In genomic region chr16:88992351-88993005, GRCh38 we compare ENCODE assay signal across 1 cellular context.
TF ChIP-seq lines count a peak whose summit lies in the region.

No MANE protein-coding gene starts in this region.

TF ChIP-seq in K562, 482 proteins besides CTCF, POLR2A, EP300 and RAD21 (continued from another document and continues in another):
- TF ChIP-seq ZNF280A (IDR thresholded peaks at IDR 0.05; ENCODE audit: low read depth, partially characterized antibody) (no peak), RFX5 (IDR thresholded peaks at IDR 0.05; ENCODE audit: low read depth, low read length) (no peak), TAF9B (IDR thresholded peaks at IDR 0.05; ENCODE audit: partially characterized antibody) (peak; percentile 75), CSDE1 (IDR thresholded peaks at IDR 0.05) (no peak), ZKSCAN8 (CRISPR knock-in tag; IDR thresholded peaks at IDR 0.05) (peak; percentile 84; the same call in 1 of the 2 replicates), CUX1 (CRISPR knock-in tag; IDR thresholded peaks at IDR 0.05) (0 out of 2 replicates have a peak, but pooled peaks have one; percentile 35), ARID1B (IDR thresholded peaks at IDR 0.05) (peak; percentile 100), E2F3 (CRISPR knock-in tag; IDR thresholded peaks at IDR 0.05) (peak; percentile 78), RBFOX2 (IDR thresholded peaks at IDR 0.05; ENCODE audit: low read depth, low read length) (peak; percentile 81), TEAD4 (IDR thresholded peaks at IDR 0.05; ENCODE audit: low read length) (peak; percentile 98), TEAD4 (CRISPR knock-in tag; IDR thresholded peaks at IDR 0.05; ENCODE audit: borderline replicate concordance) (no peak), MCM2 (IDR thresholded peaks at IDR 0.05; ENCODE audit: low read depth) (no peak), ZNF280B (CRISPR knock-in tag; IDR thresholded peaks at IDR 0.05) (no peak), CREB1 (IDR thresholded peaks at IDR 0.05) (peak; percentile 82), CREB1 (CRISPR knock-in tag; IDR thresholded peaks at IDR 0.05) (no peak), THAP12 (CRISPR knock-in tag; IDR thresholded peaks at IDR 0.05) (no peak), PYGO2 (tag; IDR thresholded peaks at IDR 0.05) (no peak), CHD2 (IDR thresholded peaks at IDR 0.05; ENCODE audit: low read depth, low read length) (0 out of 2 replicates have a peak, but pooled peaks have one; percentile 37), ID3 (CRISPR knock-in tag; IDR thresholded peaks at IDR 0.05) (no peak), ID3 (tag; IDR thresholded peaks at IDR 0.05) (peak; percentile 89), HEY1 (CRISPR knock-in tag; IDR thresholded peaks at IDR 0.05; ENCODE audit: borderline replicate concordance) (no peak), PRMT5 (CRISPR knock-in tag; IDR thresholded peaks at IDR 0.05) (no peak)
- TF ChIP-seq, protein P1, sequence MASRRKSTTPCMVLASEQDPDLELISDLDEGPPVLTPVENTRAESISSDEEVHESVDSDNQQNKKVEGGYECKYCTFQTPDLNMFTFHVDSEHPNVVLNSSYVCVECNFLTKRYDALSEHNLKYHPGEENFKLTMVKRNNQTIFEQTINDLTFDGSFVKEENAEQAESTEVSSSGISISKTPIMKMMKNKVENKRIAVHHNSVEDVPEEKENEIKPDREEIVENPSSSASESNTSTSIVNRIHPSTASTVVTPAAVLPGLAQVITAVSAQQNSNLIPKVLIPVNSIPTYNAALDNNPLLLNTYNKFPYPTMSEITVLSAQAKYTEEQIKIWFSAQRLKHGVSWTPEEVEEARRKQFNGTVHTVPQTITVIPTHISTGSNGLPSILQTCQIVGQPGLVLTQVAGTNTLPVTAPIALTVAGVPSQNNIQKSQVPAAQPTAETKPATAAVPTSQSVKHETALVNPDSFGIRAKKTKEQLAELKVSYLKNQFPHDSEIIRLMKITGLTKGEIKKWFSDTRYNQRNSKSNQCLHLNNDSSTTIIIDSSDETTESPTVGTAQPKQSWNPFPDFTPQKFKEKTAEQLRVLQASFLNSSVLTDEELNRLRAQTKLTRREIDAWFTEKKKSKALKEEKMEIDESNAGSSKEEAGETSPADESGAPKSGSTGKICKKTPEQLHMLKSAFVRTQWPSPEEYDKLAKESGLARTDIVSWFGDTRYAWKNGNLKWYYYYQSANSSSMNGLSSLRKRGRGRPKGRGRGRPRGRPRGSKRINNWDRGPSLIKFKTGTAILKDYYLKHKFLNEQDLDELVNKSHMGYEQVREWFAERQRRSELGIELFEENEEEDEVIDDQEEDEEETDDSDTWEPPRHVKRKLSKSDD (conservative IDR thresholded peaks at IDR 0.05; ENCODE audit: low read length) = no peak; the same call in 1 of the 2 replicates
- TF ChIP-seq, protein P2, sequence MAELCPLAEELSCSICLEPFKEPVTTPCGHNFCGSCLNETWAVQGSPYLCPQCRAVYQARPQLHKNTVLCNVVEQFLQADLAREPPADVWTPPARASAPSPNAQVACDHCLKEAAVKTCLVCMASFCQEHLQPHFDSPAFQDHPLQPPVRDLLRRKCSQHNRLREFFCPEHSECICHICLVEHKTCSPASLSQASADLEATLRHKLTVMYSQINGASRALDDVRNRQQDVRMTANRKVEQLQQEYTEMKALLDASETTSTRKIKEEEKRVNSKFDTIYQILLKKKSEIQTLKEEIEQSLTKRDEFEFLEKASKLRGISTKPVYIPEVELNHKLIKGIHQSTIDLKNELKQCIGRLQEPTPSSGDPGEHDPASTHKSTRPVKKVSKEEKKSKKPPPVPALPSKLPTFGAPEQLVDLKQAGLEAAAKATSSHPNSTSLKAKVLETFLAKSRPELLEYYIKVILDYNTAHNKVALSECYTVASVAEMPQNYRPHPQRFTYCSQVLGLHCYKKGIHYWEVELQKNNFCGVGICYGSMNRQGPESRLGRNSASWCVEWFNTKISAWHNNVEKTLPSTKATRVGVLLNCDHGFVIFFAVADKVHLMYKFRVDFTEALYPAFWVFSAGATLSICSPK (IDR thresholded peaks at IDR 0.05; ENCODE audit: borderline replicate concordance) = no peak
- TF ChIP-seq, protein P3, sequence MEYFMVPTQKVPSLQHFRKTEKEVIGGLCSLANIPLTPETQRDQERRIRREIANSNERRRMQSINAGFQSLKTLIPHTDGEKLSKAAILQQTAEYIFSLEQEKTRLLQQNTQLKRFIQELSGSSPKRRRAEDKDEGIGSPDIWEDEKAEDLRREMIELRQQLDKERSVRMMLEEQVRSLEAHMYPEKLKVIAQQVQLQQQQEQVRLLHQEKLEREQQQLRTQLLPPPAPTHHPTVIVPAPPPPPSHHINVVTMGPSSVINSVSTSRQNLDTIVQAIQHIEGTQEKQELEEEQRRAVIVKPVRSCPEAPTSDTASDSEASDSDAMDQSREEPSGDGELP (CRISPR knock-in tag; IDR thresholded peaks at IDR 0.05; ENCODE audit: borderline replicate concordance) = peak; percentile 82; the same call in 1 of the 2 replicates
- TF ChIP-seq, protein P4, sequence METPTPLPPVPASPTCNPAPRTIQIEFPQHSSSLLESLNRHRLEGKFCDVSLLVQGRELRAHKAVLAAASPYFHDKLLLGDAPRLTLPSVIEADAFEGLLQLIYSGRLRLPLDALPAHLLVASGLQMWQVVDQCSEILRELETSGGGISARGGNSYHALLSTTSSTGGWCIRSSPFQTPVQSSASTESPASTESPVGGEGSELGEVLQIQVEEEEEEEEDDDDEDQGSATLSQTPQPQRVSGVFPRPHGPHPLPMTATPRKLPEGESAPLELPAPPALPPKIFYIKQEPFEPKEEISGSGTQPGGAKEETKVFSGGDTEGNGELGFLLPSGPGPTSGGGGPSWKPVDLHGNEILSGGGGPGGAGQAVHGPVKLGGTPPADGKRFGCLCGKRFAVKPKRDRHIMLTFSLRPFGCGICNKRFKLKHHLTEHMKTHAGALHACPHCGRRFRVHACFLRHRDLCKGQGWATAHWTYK (CRISPR knock-in tag; IDR thresholded peaks at IDR 0.05) = peak; percentile 64; the same call in 1 of the 2 replicates
- TF ChIP-seq, protein P5, sequence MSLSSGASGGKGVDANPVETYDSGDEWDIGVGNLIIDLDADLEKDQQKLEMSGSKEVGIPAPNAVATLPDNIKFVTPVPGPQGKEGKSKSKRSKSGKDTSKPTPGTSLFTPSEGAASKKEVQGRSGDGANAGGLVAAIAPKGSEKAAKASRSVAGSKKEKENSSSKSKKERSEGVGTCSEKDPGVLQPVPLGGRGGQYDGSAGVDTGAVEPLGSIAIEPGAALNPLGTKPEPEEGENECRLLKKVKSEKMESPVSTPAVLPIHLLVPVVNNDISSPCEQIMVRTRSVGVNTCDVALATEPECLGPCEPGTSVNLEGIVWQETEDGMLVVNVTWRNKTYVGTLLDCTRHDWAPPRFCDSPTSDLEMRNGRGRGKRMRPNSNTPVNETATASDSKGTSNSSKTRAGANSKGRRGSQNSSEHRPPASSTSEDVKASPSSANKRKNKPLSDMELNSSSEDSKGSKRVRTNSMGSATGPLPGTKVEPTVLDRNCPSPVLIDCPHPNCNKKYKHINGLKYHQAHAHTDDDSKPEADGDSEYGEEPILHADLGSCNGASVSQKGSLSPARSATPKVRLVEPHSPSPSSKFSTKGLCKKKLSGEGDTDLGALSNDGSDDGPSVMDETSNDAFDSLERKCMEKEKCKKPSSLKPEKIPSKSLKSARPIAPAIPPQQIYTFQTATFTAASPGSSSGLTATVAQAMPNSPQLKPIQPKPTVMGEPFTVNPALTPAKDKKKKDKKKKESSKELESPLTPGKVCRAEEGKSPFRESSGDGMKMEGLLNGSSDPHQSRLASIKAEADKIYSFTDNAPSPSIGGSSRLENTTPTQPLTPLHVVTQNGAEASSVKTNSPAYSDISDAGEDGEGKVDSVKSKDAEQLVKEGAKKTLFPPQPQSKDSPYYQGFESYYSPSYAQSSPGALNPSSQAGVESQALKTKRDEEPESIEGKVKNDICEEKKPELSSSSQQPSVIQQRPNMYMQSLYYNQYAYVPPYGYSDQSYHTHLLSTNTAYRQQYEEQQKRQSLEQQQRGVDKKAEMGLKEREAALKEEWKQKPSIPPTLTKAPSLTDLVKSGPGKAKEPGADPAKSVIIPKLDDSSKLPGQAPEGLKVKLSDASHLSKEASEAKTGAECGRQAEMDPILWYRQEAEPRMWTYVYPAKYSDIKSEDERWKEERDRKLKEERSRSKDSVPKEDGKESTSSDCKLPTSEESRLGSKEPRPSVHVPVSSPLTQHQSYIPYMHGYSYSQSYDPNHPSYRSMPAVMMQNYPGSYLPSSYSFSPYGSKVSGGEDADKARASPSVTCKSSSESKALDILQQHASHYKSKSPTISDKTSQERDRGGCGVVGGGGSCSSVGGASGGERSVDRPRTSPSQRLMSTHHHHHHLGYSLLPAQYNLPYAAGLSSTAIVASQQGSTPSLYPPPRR (CRISPR knock-in tag; IDR thresholded peaks at IDR 0.05; ENCODE audit: borderline replicate concordance) = peak; percentile 92; the same call in 1 of the 2 replicates
- TF ChIP-seq, protein P6, sequence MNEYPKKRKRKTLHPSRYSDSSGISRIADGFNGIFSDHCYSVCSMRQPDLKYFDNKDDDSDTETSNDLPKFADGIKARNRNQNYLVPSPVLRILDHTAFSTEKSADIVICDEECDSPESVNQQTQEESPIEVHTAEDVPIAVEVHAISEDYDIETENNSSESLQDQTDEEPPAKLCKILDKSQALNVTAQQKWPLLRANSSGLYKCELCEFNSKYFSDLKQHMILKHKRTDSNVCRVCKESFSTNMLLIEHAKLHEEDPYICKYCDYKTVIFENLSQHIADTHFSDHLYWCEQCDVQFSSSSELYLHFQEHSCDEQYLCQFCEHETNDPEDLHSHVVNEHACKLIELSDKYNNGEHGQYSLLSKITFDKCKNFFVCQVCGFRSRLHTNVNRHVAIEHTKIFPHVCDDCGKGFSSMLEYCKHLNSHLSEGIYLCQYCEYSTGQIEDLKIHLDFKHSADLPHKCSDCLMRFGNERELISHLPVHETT (CRISPR knock-in tag; conservative IDR thresholded peaks at IDR 0.05 in 1 of 2, IDR thresholded peaks at IDR 0.05 in 1 of 2) = peak in 1 of 2 experiments; percentile 90; a peak in 2 of 4 replicates
